Comparison of ENCODE assay signal across 21 cellular contexts in the genomic region with DNA sequence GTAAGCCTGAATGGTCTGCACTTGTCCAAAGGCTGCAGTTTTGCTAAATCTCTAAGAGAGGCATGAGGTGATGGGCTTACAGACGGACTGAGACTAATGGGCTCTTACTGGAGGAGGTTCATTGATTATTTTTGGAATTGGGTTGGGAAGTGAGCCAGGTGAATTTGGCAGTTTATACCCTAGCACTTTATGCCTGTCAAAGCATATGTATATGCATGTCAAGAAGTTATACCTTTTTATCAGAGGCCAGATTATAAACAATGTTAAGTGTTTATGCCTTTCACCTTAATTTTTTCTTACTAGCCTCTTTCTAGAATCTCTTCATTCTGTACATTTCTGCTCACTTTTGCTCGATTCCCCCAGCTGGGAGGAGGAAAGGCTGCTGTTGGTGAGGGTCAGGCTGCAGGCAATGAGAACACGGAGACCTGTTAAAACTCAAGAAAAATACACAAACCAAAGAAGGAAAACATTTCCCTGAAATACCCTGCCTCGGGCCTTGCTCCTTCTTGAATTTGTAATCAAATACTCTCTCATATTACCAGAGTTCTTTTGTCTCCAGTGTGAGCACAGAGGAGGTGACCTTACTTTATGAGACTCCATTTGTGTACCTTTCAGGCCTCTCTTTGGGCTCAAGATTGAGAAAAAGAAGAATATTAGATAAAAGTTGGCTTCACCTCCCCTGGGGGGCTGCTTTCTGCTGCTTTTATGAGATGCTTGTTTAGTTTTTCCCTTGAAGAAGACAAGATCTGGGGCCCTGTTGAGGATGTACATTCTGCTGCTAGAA. TPM values are rescaled to one million over a fixed set of nuclear protein-coding genes. Genes with fewer than 3 reads are reported as not detected.
A peak's percentile ranks its signal among the peaks of the same experiment; 100 is the strongest.
DNase-seq lines count a peak whose midpoint lies in the region; ATAC-seq and TF ChIP-seq lines count a peak whose summit lies in the region.
"Had no signal": no experiment of that assay in that cellular context is flagged by ENCODE, and none has a peak within 500 bp of the region (broad histone marks: within the 10 kb centered on the region; RNA-seq: fewer than 3 reads in every experiment).

No MANE protein-coding gene starts in this region.

- peaks cover 52% of the 10 kb centered on the region for H3K36me3 ChIP-seq in PC-3 (ENCODE audit: low read depth, low read length)
- peaks cover 11 to 100% of the 10 kb centered on the region in 2 donors for H3K36me3 ChIP-seq in gastroesophageal sphincter

- no peak for TF ChIP-seq POLR2A in gastroesophageal sphincter (IDR thresholded peaks at IDR 0.05)

- no peaks in the 10 kb centered on the region for H3K9me3 Mint-ChIP-seq in activated T-cell treated with anti-CD3 and anti-CD28 coated beads, Interleukin-2, amount 50 U/mL, for 24 hours
- no peaks in the 10 kb centered on the region for H3K9me3 Mint-ChIP-seq in activated T-cell treated with anti-CD3 and anti-CD28 coated beads, Interleukin-2, amount 50 U/mL, for 72 hours
- H3K9me3 Mint-ChIP-seq in stimulated activated naive B cell treated with anti-CD40 and anti-IgM and Interleukin-4, amounts not matched to agents 10 μg/mL and 1 μg/mL and 100 μg/mL, for 72 hours = no peaks in the 10 kb centered on the region
- H3K9me3 Mint-ChIP-seq: CD8-positive, alpha-beta memory T cell had no signal

- no peak for DNase-seq in activated T-cell treated with anti-CD3 and anti-CD28 coated beads, Interleukin-2, amount 50 U/mL, for 24 hours
- no peak for DNase-seq in activated T-cell treated with anti-CD3 and anti-CD28 coated beads, Interleukin-2, amount 50 U/mL, for 72 hours
- DNase-seq in PC-3 = no peak
- peak; percentile 23 for DNase-seq in choroid plexus epithelial cell (ENCODE audit: low read depth)
- DNase-seq in stimulated activated naive B cell treated with anti-CD40 and anti-IgM and Interleukin-4, amounts not matched to agents 10 μg/mL and 1 μg/mL and 100 μg/mL, for 72 hours = no peak
- DNase-seq in KG1 (lab: John Stamatoyannopoulos, UW) = no peak
- DNase-seq in stimulated activated CD4-positive, alpha-beta T cell treated with anti-CD3 and anti-CD28 coated beads, Interleukin-2, amount 100 ng/mL, for 24 hours = no peak
- DNase-seq: 8988T; Calu3; CD8-positive, alpha-beta memory T cell; DMS153; NCI-H1105; NCI-H146; NCI-H2029; NCI-H226; NCI-H524; NCI-H82; Right ventricle myocardium superior had no signal

- no peaks in the 10 kb centered on the region for H4K20me1 ChIP-seq in PC-3 (ENCODE audit: low read length)

- no peak for TF ChIP-seq CTCF in PC-3 (conservative IDR thresholded peaks at IDR 0.05; ENCODE audit: low read depth, low read length)
- no peak for TF ChIP-seq CTCF in choroid plexus epithelial cell (conservative IDR thresholded peaks at IDR 0.05; ENCODE audit: low read depth, low read length)
- TF ChIP-seq CTCF in gastroesophageal sphincter (IDR thresholded peaks at IDR 0.05) = no peak

- H3K27me3 ChIP-seq in PC-3 (ENCODE audit: low read length) = no peaks in the 10 kb centered on the region
- H3K27me3 ChIP-seq in gastroesophageal sphincter = no peaks in the 10 kb centered on the region

- intact Hi-C loops in PC-3 (cut with micrococcal nuclease) = no loop called here

- H3K27ac ChIP-seq in PC-3 (ENCODE audit: low read length) (no peak overlapping the region), gastroesophageal sphincter (no peak overlapping the region)
- H3K27ac ChIP-seq: C4-2B, KMS-11 had no signal

- no peaks in the 10 kb centered on the region for H3K4me1 Mint-ChIP-seq in activated T-cell treated with anti-CD3 and anti-CD28 coated beads, Interleukin-2, amount 50 U/mL, for 24 hours (ENCODE audit: low read depth)
- H3K4me1 Mint-ChIP-seq in activated T-cell treated with anti-CD3 and anti-CD28 coated beads, Interleukin-2, amount 50 U/mL, for 72 hours (ENCODE audit: low read depth) = no peaks in the 10 kb centered on the region
- H3K4me1 Mint-ChIP-seq in stimulated activated naive B cell treated with anti-CD40 and anti-IgM and Interleukin-4, amounts not matched to agents 10 μg/mL and 1 μg/mL and 100 μg/mL, for 72 hours = peaks cover 0 to 2% of the 10 kb centered on the region in 2 donors

- POLR2A ChIA-PET in PC-3 (lab: Charles Lee; ENCODE audit: unreplicated experiment) = no interaction called here

- H3K9me2 ChIP-seq in PC-3 (replicated peaks; ENCODE audit: low read length) = no peaks in the 10 kb centered on the region

- H3K4me1 ChIP-seq in PC-3 (ENCODE audit: insufficient read depth, low read length) (no peaks in the 10 kb centered on the region), gastroesophageal sphincter (no peaks in the 10 kb centered on the region)

- H2AFZ ChIP-seq in PC-3 (ENCODE audit: low read length) = no peak overlapping the region

- no peak for ATAC-seq in activated T-cell treated with anti-CD3 and anti-CD28 coated beads, Interleukin-2, amount 50 U/mL, for 72 hours (replicated peaks in 1 of 2)
- ATAC-seq in PC-3 (no peak), gastroesophageal sphincter (no peak)
- no peak for ATAC-seq in stimulated activated naive B cell treated with anti-CD40 and anti-IgM and Interleukin-4, amounts not matched to agents 10 μg/mL and 1 μg/mL and 100 μg/mL, for 72 hours (replicated peaks)

- TSS peak; percentile 8 for BruUV-seq in PC-3 (replicated peaks; lab: Mats Ljungman, UMichigan)

- CTCF ChIA-PET in PC-3 (lab: Charles Lee) = no interaction called here

- TF ChIP-seq EP300 in gastroesophageal sphincter (IDR thresholded peaks at IDR 0.05) = no peak

- no peaks in the 10 kb centered on the region for H3F3A ChIP-seq in PC-3 (ENCODE audit: low read length, unreplicated experiment)

- no peak overlapping the region for H3K4me3 ChIP-seq in PC-3 (ENCODE audit: low read length)
- H3K4me3 ChIP-seq in choroid plexus epithelial cell (ENCODE audit: low read depth, low read length) = no peak overlapping the region
- H3K4me3 ChIP-seq in gastroesophageal sphincter = no peak overlapping the region

- H3K36me3 Mint-ChIP-seq in activated T-cell treated with anti-CD3 and anti-CD28 coated beads, Interleukin-2, amount 50 U/mL, for 24 hours (ENCODE audit: low read depth) = peaks cover 95% of the 10 kb centered on the region
- H3K36me3 Mint-ChIP-seq in activated T-cell treated with anti-CD3 and anti-CD28 coated beads, Interleukin-2, amount 50 U/mL, for 72 hours (ENCODE audit: insufficient read depth in 2 of 2) = peaks cover 13 to 34% of the 10 kb centered on the region in 2 donors
- peaks cover 46 to 64% of the 10 kb centered on the region in 2 donors for H3K36me3 Mint-ChIP-seq in stimulated activated naive B cell treated with anti-CD40 and anti-IgM and Interleukin-4, amounts not matched to agents 10 μg/mL and 1 μg/mL and 100 μg/mL, for 72 hours

- H3K9me3 ChIP-seq in PC-3 (ENCODE audit: low read length) = no peaks in the 10 kb centered on the region
- H3K9me3 ChIP-seq in gastroesophageal sphincter = no peaks in the 10 kb centered on the region

- H3K9ac ChIP-seq in PC-3 (ENCODE audit: low read length) = no peak overlapping the region
- H3K9ac ChIP-seq: KMS-11 had no signal

- H3K27ac Mint-ChIP-seq in activated T-cell treated with anti-CD3 and anti-CD28 coated beads, Interleukin-2, amount 50 U/mL, for 24 hours = peak overlapping the region; percentile 6
- no peak overlapping the region for H3K27ac Mint-ChIP-seq in activated T-cell treated with anti-CD3 and anti-CD28 coated beads, Interleukin-2, amount 50 U/mL, for 72 hours
- peak overlapping the region; percentile 20 for H3K27ac Mint-ChIP-seq in stimulated activated naive B cell treated with anti-CD40 and anti-IgM and Interleukin-4, amounts not matched to agents 10 μg/mL and 1 μg/mL and 100 μg/mL, for 72 hours

- WGBS in gastroesophageal sphincter (ENCODE audit: low coverage in 1 of 2), 2 donors = 33 to 83% methylated on average over 2 to 4 of the region's 4 CpGs

- no peak overlapping the region for H3K4me3 Mint-ChIP-seq in activated T-cell treated with anti-CD3 and anti-CD28 coated beads, Interleukin-2, amount 50 U/mL, for 24 hours
- no peak overlapping the region for H3K4me3 Mint-ChIP-seq in activated T-cell treated with anti-CD3 and anti-CD28 coated beads, Interleukin-2, amount 50 U/mL, for 72 hours
- H3K4me3 Mint-ChIP-seq in stimulated activated naive B cell treated with anti-CD40 and anti-IgM and Interleukin-4, amounts not matched to agents 10 μg/mL and 1 μg/mL and 100 μg/mL, for 72 hours = no peak overlapping the region
- H3K4me3 Mint-ChIP-seq: CD8-positive, alpha-beta memory T cell had no signal

- no peaks in the 10 kb centered on the region for H3K27me3 Mint-ChIP-seq in activated T-cell treated with anti-CD3 and anti-CD28 coated beads, Interleukin-2, amount 50 U/mL, for 24 hours
- H3K27me3 Mint-ChIP-seq in activated T-cell treated with anti-CD3 and anti-CD28 coated beads, Interleukin-2, amount 50 U/mL, for 72 hours (ENCODE audit: low read depth) = no peaks in the 10 kb centered on the region
- H3K27me3 Mint-ChIP-seq in stimulated activated naive B cell treated with anti-CD40 and anti-IgM and Interleukin-4, amounts not matched to agents 10 μg/mL and 1 μg/mL and 100 μg/mL, for 72 hours = no peaks in the 10 kb centered on the region
- H3K27me3 Mint-ChIP-seq: CD8-positive, alpha-beta memory T cell had no signal

- no peaks in the 10 kb centered on the region for H3K79me2 ChIP-seq in PC-3 (ENCODE audit: low read length)

- no peak overlapping the region for H3K4me2 ChIP-seq in PC-3 (ENCODE audit: low read length)
- H3K4me2 ChIP-seq: KMS-11 had no signal

RNA-seq across cellular contexts. Expression of a gene that starts 19.6 kb away (rescaled TPM):
- total RNA-seq in activated T-cell treated with anti-CD3 and anti-CD28 coated beads, Interleukin-2, amount 50 U/mL, for 72 hours = 10 to 100 TPM; 64.4 to 77.0 TPM
- total RNA-seq in PC-3 (2014; rRNA removed) = 48.7 and 55.9 TPM in 2 replicates
- total RNA-seq in gastroesophageal sphincter = 10 to 100 TPM; 19.9 to 27.5 (median 21.6) TPM
